In genomic region chr11:133249065-133249464, GRCh38 we compare ENCODE assay signal across 22 cellular contexts.
"Had no signal": no experiment of that assay in that cellular context is flagged by ENCODE, and none has a peak within 500 bp of the region (broad histone marks: within the 10 kb centered on the region; RNA-seq: fewer than 3 reads in every experiment).

No MANE protein-coding gene starts in this region.

- H3K9ac ChIP-seq: KMS-11 had no signal

- H3K27ac ChIP-seq: HL-60, KMS-11, SJSA1, SK-N-MC had no signal

- DNase-seq: Kasumi-1, MM.1S, NCI-H1092 treated with DMSO at 0.1 percent for 48 hours, NCI-H1436, NCI-H187 treated with DMSO at 0.1 percent for 48 hours, NCI-H2029 treated with DMSO at 0.1 percent for 48 hours, NCI-H2171 treated with DMSO at 0.1 percent for 48 hours, NCI-H345, NCI-H446 treated with DMSO at 0.1 percent for 48 hours, NCI-H510A treated with DMSO at 0.1 percent for 48 hours, NCI-H526, Right ventricle myocardium superior, RPMI8226, SIG-M5 had no signal

- H3K36me3 ChIP-seq: SJSA1 had no signal

- H3K27ac Mint-ChIP-seq: IgD-negative memory B cell had no signal

- H3K36me3 Mint-ChIP-seq: IgD-negative memory B cell had no signal

- H3K4me1 ChIP-seq: SJSA1 had no signal

- H3K4me2 ChIP-seq: KMS-11 had no signal

- H3K4me3 ChIP-seq: K562, SJSA1, SK-N-MC had no signal

- H3K27me3 ChIP-seq: SJSA1 had no signal

- ATAC-seq: K562 had no signal

- H3K4me1 Mint-ChIP-seq: IgD-negative memory B cell had no signal

- H3K4me3 Mint-ChIP-seq: IgD-negative memory B cell had no signal

- FAIRE-seq: HTR-8/SVneo, K562, RCC 7860 had no signal

- H3K27me3 Mint-ChIP-seq: IgD-negative memory B cell had no signal

- H3K9me3 ChIP-seq: SJSA1 had no signal
